In the genomic region with DNA sequence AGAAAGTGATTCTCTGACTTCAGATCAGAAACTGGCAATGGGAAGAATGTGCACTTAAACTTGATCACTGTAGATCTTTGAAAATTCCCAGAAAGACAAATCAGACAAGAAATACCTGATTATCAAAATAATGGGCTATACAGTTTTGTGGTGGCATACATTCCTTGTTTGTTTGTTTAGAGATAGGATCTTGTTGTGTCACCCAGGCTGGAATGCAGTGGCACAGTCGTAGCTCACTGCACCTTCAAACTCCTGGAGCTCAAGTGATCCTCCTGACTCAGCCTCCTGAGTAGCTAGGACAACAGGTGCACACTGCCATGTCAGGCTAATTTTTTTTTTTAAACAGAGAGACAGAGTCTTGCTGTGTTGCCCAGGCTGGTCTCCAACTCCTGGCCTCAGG, we compare ENCODE assay signal across 24 cellular contexts.
"Had no signal": no experiment of that assay in that cellular context is flagged by ENCODE, and none has a peak within 500 bp of the region (broad histone marks: within the 10 kb centered on the region; RNA-seq: fewer than 3 reads in every experiment).

No MANE protein-coding gene starts in this region.

- DNase-seq: activated CD4-positive, alpha-beta T cell treated with anti-CD3 and anti-CD28 coated beads for 48 hours; activated CD4-positive, alpha-beta T cell treated with anti-CD3 and anti-CD28 coated beads, Interleukin-2, amount 50 U/mL, for 4 hours; activated CD4-positive, CD25-positive, alpha-beta regulatory T cell treated with anti-CD3 and anti-CD28 coated beads, Interleukin-2, amount 50 U/mL, for 72 hours; activated CD8-positive, alpha-beta memory T cell treated with anti-CD3 and anti-CD28 coated beads, Interleukin-2, amount 50 U/mL, for 48 hours; activated CD8-positive, alpha-beta T cell treated with anti-CD3 and anti-CD28 coated beads, Interleukin-2, amount 10 ng/mL, durations not matched to agents 7 days and 5 days; activated naive CD4-positive, alpha-beta T cell treated with anti-CD3 and anti-CD28 coated beads, Interleukin-2, amount 50 U/mL, for 16 hours; activated naive CD8-positive, alpha-beta T cell treated with anti-CD3 and anti-CD28 coated beads, Interleukin-2, amount 10 ng/mL, durations not matched to agents 7 days and 5 days; activated T-cell treated with anti-CD3 and anti-CD28 coated beads, Interleukin-2, amount 50 U/mL, for 1 hour; aorta; caudate nucleus; Karpas-422; MM.1S; NCI-H1417; NCI-H2029 treated with DMSO at 0.1 percent for 48 hours; NCI-H345; NCI-H510A; NCI-H526 treated with DMSO at 0.1 percent for 48 hours; NCI-H82; SHP77; SW 1271 had no signal

- ATAC-seq: activated CD8-positive, alpha-beta T cell treated with anti-CD3 and anti-CD28 coated beads, Interleukin-2, amount 10 ng/mL, durations not matched to agents 7 days and 5 days; SK-N-SH treated with all-trans-retinoic acid at 6 μM for 48 hours; WTC11 had no signal

- H3K9me3 ChIP-seq: breast epithelium, SJSA1 had no signal

- H3K27me3 ChIP-seq: breast epithelium, SJSA1 had no signal

- H3K4me1 ChIP-seq: breast epithelium, SJSA1 had no signal

- H3K4me3 ChIP-seq: breast epithelium, SJSA1 had no signal

- H3K36me3 ChIP-seq: breast epithelium, SJSA1 had no signal

- H3K27ac ChIP-seq: breast epithelium, SJSA1 had no signal
